8 cellular contexts compared by ENCODE assay signal in genomic region chr2:108534577-108535379, GRCh38. TPM values are rescaled to one million over a fixed set of nuclear protein-coding genes. Genes with fewer than 3 reads are reported as not detected.
DNase-seq lines count a peak whose midpoint lies in the region; ATAC-seq and TF ChIP-seq lines count a peak whose summit lies in the region.

No MANE protein-coding gene starts in this region.

- H3K9ac ChIP-seq in mucosa of rectum (ENCODE audit: low read depth in 1 of 2, low read length in 2 of 2), result peak overlapping the region; percentile 74 to 88

- TF ChIP-seq CTCF in endothelial cell (IDR thresholded peaks at IDR 0.05; ENCODE audit: unreplicated experiment), result no peak

- H3K36me3 ChIP-seq in mucosa of rectum (ENCODE audit: control insufficient read depth in 2 of 2, insufficient read depth in 2 of 2, low read length in 2 of 2), result no peaks in the 10 kb centered on the region

- peaks cover 6% of the 10 kb centered on the region for H3K27me3 Mint-ChIP-seq in endothelial cell (ENCODE audit: unreplicated experiment)

- H3K4me1 ChIP-seq in mucosa of rectum (ENCODE audit: control insufficient read depth in 2 of 2, insufficient read depth in 2 of 2, low read length in 2 of 2), result peaks cover 8 to 10% of the 10 kb centered on the region in 2 donors

- no peaks in the 10 kb centered on the region for H3K27me3 ChIP-seq in mucosa of rectum (ENCODE audit: control insufficient read depth in 2 of 2, insufficient read depth in 2 of 2, low read length in 2 of 2)

- peak overlapping the region; percentile 86 for H3K27ac Mint-ChIP-seq in endothelial cell (ENCODE audit: unreplicated experiment)

- H3K4me1 Mint-ChIP-seq in endothelial cell (ENCODE audit: unreplicated experiment), result peaks cover 34% of the 10 kb centered on the region

- H3K4me3 Mint-ChIP-seq in endothelial cell (ENCODE audit: unreplicated experiment), result peak overlapping the region; percentile 93

- peaks cover 5% of the 10 kb centered on the region for H3K36me3 Mint-ChIP-seq in endothelial cell (ENCODE audit: low read depth, unreplicated experiment)

- peak overlapping the region; percentile 72 to 95 for H3K4me3 ChIP-seq in mucosa of rectum (ENCODE audit: low read length in 2 of 2)

- no peaks in the 10 kb centered on the region for H3K9me3 ChIP-seq in mucosa of rectum (ENCODE audit: control insufficient read depth in 2 of 2, low read length in 2 of 2)

- H3K9me3 Mint-ChIP-seq in endothelial cell (ENCODE audit: unreplicated experiment), result no peaks in the 10 kb centered on the region

- peak; percentile 28 to 45 for DNase-seq in NCI-H2081 (lab: John Stamatoyannopoulos, UW)
- no peak for DNase-seq in NCI-H2081 treated with DMSO at 0.1 percent for 48 hours (lab: John Stamatoyannopoulos, UW)
- peak; percentile 19 for DNase-seq in NCI-H1694 treated with DMSO at 0.1 percent for 48 hours (lab: John Stamatoyannopoulos, UW)
- DNase-seq in activated CD4-positive, alpha-beta T cell treated with anti-CD3 and anti-CD28 coated beads, Interleukin-2, amount 50 U/mL, for 48 hours, result peak; percentile 49 to 51
- peak; percentile 48 for DNase-seq in endothelial cell (ENCODE audit: low spot score)
- DNase-seq in stimulated activated naive CD4-positive, alpha-beta T cell treated with Interleukin-2 at 50 U/mL for 16 hours (lab: John Stamatoyannopoulos, UW), result peak; percentile 14

- H3K27ac ChIP-seq in mucosa of rectum (ENCODE audit: low read depth in 2 of 2, low read length in 2 of 2), result peak overlapping the region; percentile 81 to 83

- ATAC-seq in HG02678 (IDR thresholded peaks at IDR 0.05; ENCODE audit: unreplicated experiment), result peak; percentile 33

RNA-seq across cellular contexts. Expression of gene LIMS1, which starts 0.5 kb away (rescaled TPM):
- 144 TPM for total RNA-seq in endothelial cell (ENCODE audit: unreplicated experiment)
